8 cellular contexts compared by ENCODE assay signal in genomic region chr10:21496285-21497176, GRCh38. TPM values are rescaled to one million over a fixed set of nuclear protein-coding genes. Genes with fewer than 3 reads are reported as not detected.
DNase-seq lines count a peak whose midpoint lies in the region; ATAC-seq and TF ChIP-seq lines count a peak whose summit lies in the region.

No MANE protein-coding gene starts in this region.

- H3K4me3 Mint-ChIP-seq in Caco-2 (ENCODE audit: unreplicated experiment), result peak overlapping the region; percentile 85
- H3K4me3 Mint-ChIP-seq in progenitor cell of endocrine pancreas (ENCODE audit: low read depth), result peak overlapping the region; percentile 80

- peak; percentile 72 to 78 for DNase-seq in Caco-2
- peak; percentile 22 for DNase-seq in SHP77 treated with DMSO at 0.1 percent for 48 hours (lab: John Stamatoyannopoulos, UW)
- peak in 40 of 56 donors; percentile 18 to 83 (median 54) for DNase-seq in amygdala (lab: John Stamatoyannopoulos, UW)
- no peak for DNase-seq in right atrium auricular region (ENCODE audit: low spot score)
- peak; percentile 49 for DNase-seq in progenitor cell of endocrine pancreas (ENCODE audit: low spot score, unreplicated experiment)
- no peak for DNase-seq in SKM-1 (lab: John Stamatoyannopoulos, UW; ENCODE audit: unreplicated experiment)

- BruUV-seq in Caco-2 (replicated peaks; lab: Mats Ljungman, UMichigan), result TSS peak; percentile 50

- no peaks in the 10 kb centered on the region for H3K4me1 ChIP-seq in Caco-2
- H3K4me1 ChIP-seq in right atrium auricular region, result peaks cover 0 to 35% of the 10 kb centered on the region in 2 donors

- ATAC-seq in GM19452 (IDR thresholded peaks at IDR 0.05; ENCODE audit: unreplicated experiment) (peak; percentile 42), HG03521 (IDR thresholded peaks at IDR 0.05; ENCODE audit: unreplicated experiment) (peak; percentile 34)

- H3K27me3 Mint-ChIP-seq in Caco-2 (ENCODE audit: insufficient read depth, unreplicated experiment) (no peaks in the 10 kb centered on the region), progenitor cell of endocrine pancreas (peaks cover 9% of the 10 kb centered on the region)

- peak; percentile 60 to 84 for TF ChIP-seq CTCF in Caco-2 (IDR thresholded peaks at IDR 0.05; ENCODE audit: insufficient read depth in 1 of 2, low read depth in 1 of 2, low read length in 1 of 2, severe bottlenecking in 1 of 2, unreplicated experiment in 1 of 2)
- peak in 1 of 2 donors; percentile 59 for TF ChIP-seq CTCF in right atrium auricular region (IDR thresholded peaks at IDR 0.05)
- peak; percentile 49 for TF ChIP-seq CTCF in progenitor cell of endocrine pancreas (IDR thresholded peaks at IDR 0.05; ENCODE audit: unreplicated experiment)

- H3K9me3 ChIP-seq in Caco-2 (no peaks in the 10 kb centered on the region), right atrium auricular region (no peaks in the 10 kb centered on the region)

- peak overlapping the region; percentile 92 for H3K4me3 ChIP-seq in Caco-2 (ENCODE audit: low read depth, low read length)
- peak overlapping the region; percentile 56 to 87 for H3K4me3 ChIP-seq in right atrium auricular region

- no peaks in the 10 kb centered on the region for H3K4me1 Mint-ChIP-seq in Caco-2 (ENCODE audit: low read depth, unreplicated experiment)
- H3K4me1 Mint-ChIP-seq in progenitor cell of endocrine pancreas (ENCODE audit: low read depth), result peaks cover 30% of the 10 kb centered on the region

- H3K36me3 Mint-ChIP-seq in Caco-2 (ENCODE audit: insufficient read depth, unreplicated experiment), result no peaks in the 10 kb centered on the region
- H3K36me3 Mint-ChIP-seq in progenitor cell of endocrine pancreas (ENCODE audit: insufficient read depth), result no peaks in the 10 kb centered on the region

- H3K27me3 ChIP-seq in Caco-2 (replicated peaks; ENCODE audit: control insufficient read depth, insufficient read depth, low read length) (no peaks in the 10 kb centered on the region), right atrium auricular region (no peaks in the 10 kb centered on the region)

- H3K36me3 ChIP-seq in Caco-2 (ENCODE audit: control insufficient read depth, insufficient read depth, low read length) (no peaks in the 10 kb centered on the region), right atrium auricular region (no peaks in the 10 kb centered on the region)

- H3K9me3 Mint-ChIP-seq in Caco-2 (ENCODE audit: unreplicated experiment) (no peaks in the 10 kb centered on the region), progenitor cell of endocrine pancreas (ENCODE audit: low read depth) (no peaks in the 10 kb centered on the region)

- intact Hi-C loops in Caco-2 (cut with micrococcal nuclease; ENCODE audit: unreplicated experiment), result loop anchor here (1.0 to 10.0 kb wide), 5 partner anchors 9 to 324 kb away; partner anchors contain the start of gene SKIDA1

- CTCF ChIA-PET in Caco-2 (lab: Charles Lee), result interaction anchor here (0.6 to 2.5 kb wide), 30 partner anchors 9 to 1401 kb away, joined by 3 to 25 read pairs (median 4); partner anchors contain the start of genes DNAJC1, MLLT10 and SKIDA1

- H3K27ac Mint-ChIP-seq in Caco-2 (ENCODE audit: unreplicated experiment) (peak overlapping the region; percentile 69), progenitor cell of endocrine pancreas (peak overlapping the region; percentile 94)

- POLR2A ChIA-PET in Caco-2 (lab: Charles Lee), result interaction anchor here (0.5 to 2.7 kb wide), 9 partner anchors 9 to 770 kb away, joined by 3 to 47 read pairs (median 4); partner anchors contain the start of genes DNAJC1 and SKIDA1

- peak overlapping the region; percentile 78 to 84 for H3K27ac ChIP-seq in right atrium auricular region

RNA-seq across cellular contexts. Expression of gene SKIDA1, which starts 29.0 kb away (rescaled TPM):
- 5.7 and 6.3 TPM in 2 replicates for total RNA-seq in Caco-2 (2022)
- total RNA-seq in right atrium auricular region, result 1 to 10 TPM; 2.1 to 2.6 TPM
- total RNA-seq in progenitor cell of endocrine pancreas, result 13.6 and 15.3 TPM in 2 replicates

RNA-seq across cellular contexts. Expression of gene MLLT10, which starts 37.5 kb away (rescaled TPM):
- total RNA-seq in Caco-2 (2022) (84.3 and 85.3 TPM in 2 replicates), right atrium auricular region (10 to 100 TPM; 18.8 to 27.2 TPM), progenitor cell of endocrine pancreas (55.7 and 65.6 TPM in 2 replicates)

Comparison
In these comparisons a context has a peak if more than half of its experiments do, and no peak if none do; other contexts are left out.
1. DNase-seq: peak in Caco-2 (2 of 2), SHP77 treated with DMSO at 0.1 percent for 48 hours (single experiment), amygdala (40 of 56) and progenitor cell of endocrine pancreas (single experiment); none in right atrium auricular region (single experiment) and SKM-1 (single experiment).